ENCODE assay signal across 28 cellular contexts in genomic region chr10:131577178-131577555, GRCh38.
"Had no signal": no experiment of that assay in that cellular context is flagged by ENCODE, and none has a peak within 500 bp of the region (broad histone marks: within the 10 kb centered on the region; RNA-seq: fewer than 3 reads in every experiment).

No MANE protein-coding gene starts in this region.

- H3K4me1 Mint-ChIP-seq: activated naive CD8-positive, alpha-beta T cell treated with anti-CD3 and anti-CD28 coated beads, Interleukin-2, amount 50 U/mL, for 24 hours had no signal

- H3K27me3 Mint-ChIP-seq: activated naive CD8-positive, alpha-beta T cell treated with anti-CD3 and anti-CD28 coated beads, Interleukin-2, amount 50 U/mL, for 24 hours had no signal

- ATAC-seq: activated CD4-positive, CD25-positive, alpha-beta regulatory T cell treated with anti-CD3 and anti-CD28 coated beads, Interleukin-2, amount 50 U/mL, for 24 hours; activated naive CD4-positive, alpha-beta T cell treated with anti-CD3 and anti-CD28 coated beads, Interleukin-2, amount 50 U/mL, for 72 hours; activated naive CD8-positive, alpha-beta T cell treated with anti-CD3 and anti-CD28 coated beads, Interleukin-2, amount 50 U/mL, for 24 hours; activated T-cell treated with anti-CD3 and anti-CD28 coated beads, Interleukin-2, amount 50 U/mL, for 4 hours; body of pancreas; K562; Panc1; SK-N-SH treated with all-trans-retinoic acid at 6 μM for 48 hours had no signal

- H3K9me3 ChIP-seq: ascending aorta, body of pancreas had no signal

- DNase-seq: activated CD4-positive, alpha-beta T cell treated with anti-CD3 and anti-CD28 coated beads for 4 hours; activated CD4-positive, alpha-beta T cell treated with anti-CD3 and anti-CD28 coated beads, Interleukin-2, amount 50 U/mL, for 48 hours; activated effector memory CD4-positive, alpha-beta T cell treated with anti-CD3 and anti-CD28 coated beads, Interleukin-2, amount 50 U/mL, for 16 hours; activated naive CD4-positive, alpha-beta T cell treated with Interleukin-2 at 50 U/mL for 16 hours; activated naive CD8-positive, alpha-beta T cell treated with anti-CD3 and anti-CD28 coated beads, Interleukin-2, amount 50 U/mL, for 24 hours; activated T-cell treated with anti-CD3 and anti-CD28 coated beads, Interleukin-2, amount 50 U/mL, for 4 hours; amniotic stem cell; body of pancreas; Karpas-422; NCI-H1048; NCI-H2029; NCI-H2107; NCI-H2171 treated with DMSO at 0.1 percent for 48 hours; NCI-H345; NCI-H510A; NCI-H526 treated with DMSO at 0.1 percent for 48 hours; NCI-H82; SHP77; SW 1271 had no signal

- H3K4me1 ChIP-seq: ascending aorta, body of pancreas, SJSA1 had no signal

- H3K9me3 Mint-ChIP-seq: activated naive CD4-positive, alpha-beta T cell treated with anti-CD3 and anti-CD28 coated beads, Interleukin-2, amount 50 U/mL, for 72 hours; activated naive CD8-positive, alpha-beta T cell treated with anti-CD3 and anti-CD28 coated beads, Interleukin-2, amount 50 U/mL, for 24 hours; activated T-cell treated with anti-CD3 and anti-CD28 coated beads, Interleukin-2, amount 50 U/mL, for 4 hours; T-helper 2 cell treated with Interferon-gamma antibody and Interleukin-4, amounts not matched to agents 5 μg/mL and 100 μg/mL, for 36 hours had no signal

- H3K4me3 ChIP-seq: ascending aorta, body of pancreas, K562, SJSA1 had no signal

- H3K36me3 Mint-ChIP-seq: activated naive CD4-positive, alpha-beta T cell treated with anti-CD3 and anti-CD28 coated beads, Interleukin-2, amount 50 U/mL, for 72 hours had no signal

- H3K36me3 ChIP-seq: ascending aorta, SJSA1 had no signal

- H3K27me3 ChIP-seq: ascending aorta, body of pancreas, SJSA1 had no signal

- H3K27ac Mint-ChIP-seq: activated naive CD4-positive, alpha-beta T cell treated with anti-CD3 and anti-CD28 coated beads, Interleukin-2, amount 50 U/mL, for 72 hours; activated naive CD8-positive, alpha-beta T cell treated with anti-CD3 and anti-CD28 coated beads, Interleukin-2, amount 50 U/mL, for 24 hours; T-helper 2 cell treated with Interferon-gamma antibody and Interleukin-4, amounts not matched to agents 5 μg/mL and 100 μg/mL, for 36 hours had no signal

- H3K27ac ChIP-seq: ascending aorta, body of pancreas, RWPE1, SJSA1 had no signal

- H3K4me3 Mint-ChIP-seq: activated naive CD8-positive, alpha-beta T cell treated with anti-CD3 and anti-CD28 coated beads, Interleukin-2, amount 50 U/mL, for 24 hours; activated T-cell treated with anti-CD3 and anti-CD28 coated beads, Interleukin-2, amount 50 U/mL, for 4 hours; T-helper 2 cell treated with Interferon-gamma antibody and Interleukin-4, amounts not matched to agents 5 μg/mL and 100 μg/mL, for 36 hours had no signal
